Comparison of ENCODE assay signal across 1 cellular context in the genomic region with DNA sequence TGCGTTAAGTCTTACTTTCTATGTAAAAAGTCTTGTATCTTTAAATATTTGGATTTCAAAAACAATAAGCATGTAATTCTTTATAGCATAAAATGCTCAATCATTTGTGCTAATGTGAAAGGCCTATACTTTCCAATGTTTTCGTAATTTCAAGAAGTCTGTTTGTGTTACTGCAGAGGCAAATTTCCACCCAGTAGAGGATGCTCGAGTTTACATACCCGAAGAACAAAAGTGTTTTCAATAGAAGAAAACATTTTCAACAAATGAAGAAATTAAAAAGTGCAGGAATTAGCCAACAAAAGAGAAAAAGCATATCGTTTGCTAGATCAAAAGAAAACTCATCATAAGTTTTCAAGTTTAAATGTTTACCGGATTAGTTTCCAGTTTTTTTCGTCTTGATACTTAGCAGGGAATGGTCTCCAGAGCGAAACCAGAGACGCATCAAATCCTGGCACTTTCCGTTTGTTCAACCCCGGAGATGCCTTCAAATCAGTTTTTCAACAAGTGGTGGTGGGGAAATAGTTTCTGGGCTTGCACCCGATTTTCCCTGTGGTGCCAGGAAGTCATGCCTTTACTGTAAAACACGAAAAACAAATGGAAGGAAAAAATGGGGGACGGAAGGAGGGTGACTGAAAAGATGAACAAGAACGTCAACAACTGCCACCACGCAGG.
TF ChIP-seq lines count a peak whose summit lies in the region.

No MANE protein-coding gene starts in this region.

TF ChIP-seq in endothelial cell of umbilical vein, 7 proteins besides CTCF, POLR2A, EP300 and RAD21:
- TF ChIP-seq GATA2 (IDR thresholded peaks at IDR 0.05; ENCODE audit: insufficient read depth, insufficient read length, low read depth, low read length) (no peak), MYC (IDR thresholded peaks at IDR 0.05; ENCODE audit: low read depth, low read length) (no peak), EZH2 (IDR thresholded peaks at IDR 0.05; ENCODE audit: borderline replicate concordance, low read depth, low read length, severe bottlenecking) (no peak), MAX (IDR thresholded peaks at IDR 0.05; ENCODE audit: insufficient read depth, insufficient read length) (no peak), JUN (IDR thresholded peaks at IDR 0.05; ENCODE audit: borderline replicate concordance, insufficient read depth, insufficient read length, low read depth) (no peak), POLR2AphosphoS5 (IDR thresholded peaks at IDR 0.05; ENCODE audit: insufficient read depth, low read depth, low read length) (no peak)
